8 cellular contexts compared by ENCODE assay signal in genomic region chr3:16048435-16049318, GRCh38.
DNase-seq lines count a peak whose midpoint lies in the region; ATAC-seq, FAIRE-seq and TF ChIP-seq lines count a peak whose summit lies in the region.

No MANE protein-coding gene starts in this region.

- peak; percentile 81 for DNase-seq in AG10803 (ENCODE audit: low read depth)
- DNase-seq in GM13976 (ENCODE audit: low spot score): peak; percentile 82
- DNase-seq in NCI-H1694 (lab: John Stamatoyannopoulos, UW): peak; percentile 58
- DNase-seq in dedifferentiated amniotic fluid mesenchymal stem cell (ENCODE audit: extremely low spot score): peak; percentile 73
- peak; percentile 83 to 88 for DNase-seq in lung microvascular endothelial cell (ENCODE audit: low read depth in 2 of 2)
- DNase-seq in stimulated activated CD8-positive, alpha-beta memory T cell treated with anti-CD3 and anti-CD28 coated beads, Interleukin-7, amount 100 ng/mL, for 4 hours (ENCODE audit: low read depth in 2 of 2): peak; percentile 3 to 8

- peak; percentile 96 for ATAC-seq in HG02759 (IDR thresholded peaks at IDR 0.05; ENCODE audit: unreplicated experiment)

- in situ Hi-C loops in GM13976 (cut with MboI; ENCODE audit: low sequenced_read_pairs, unreplicated experiment): loop anchor here (10.0 kb wide), 1 partner anchor 196 kb away; no protein-coding TSS in a partner anchor

- TF ChIP-seq CTCF in AG10803 (conservative IDR thresholded peaks at IDR 0.05; ENCODE audit: low read length) (peak; percentile 83), GM13976 (IDR thresholded peaks at IDR 0.05; ENCODE audit: borderline replicate concordance, control extremely low read depth, extremely low read depth, insufficient read depth, missing control alignments) (peak; percentile 57)

- FAIRE-seq in TTC549 (lab: Jason Lieb, UNC): peak; percentile 47

- H3K4me3 ChIP-seq in AG10803 (ENCODE audit: low read length): peak overlapping the region; percentile 33

Comparison
In these comparisons a context has a peak if more than half of its experiments do, and no peak if none do; other contexts are left out.
1. Peak in every context shown above with its lines: DNase-seq, ATAC-seq and H3K4me3 ChIP-seq.
2. DNase-seq: peak in every context shown above with its lines; median percentile 86 in lung microvascular endothelial cell; 82 in GM13976; 81 in AG10803; 73 in dedifferentiated amniotic fluid mesenchymal stem cell; 58 in NCI-H1694; 6 in stimulated activated CD8-positive, alpha-beta memory T cell treated with anti-CD3 and anti-CD28 coated beads, Interleukin-7, amount 100 ng/mL, for 4 hours.